Comparison of ENCODE assay signal across 1 cellular context in the genomic region with DNA sequence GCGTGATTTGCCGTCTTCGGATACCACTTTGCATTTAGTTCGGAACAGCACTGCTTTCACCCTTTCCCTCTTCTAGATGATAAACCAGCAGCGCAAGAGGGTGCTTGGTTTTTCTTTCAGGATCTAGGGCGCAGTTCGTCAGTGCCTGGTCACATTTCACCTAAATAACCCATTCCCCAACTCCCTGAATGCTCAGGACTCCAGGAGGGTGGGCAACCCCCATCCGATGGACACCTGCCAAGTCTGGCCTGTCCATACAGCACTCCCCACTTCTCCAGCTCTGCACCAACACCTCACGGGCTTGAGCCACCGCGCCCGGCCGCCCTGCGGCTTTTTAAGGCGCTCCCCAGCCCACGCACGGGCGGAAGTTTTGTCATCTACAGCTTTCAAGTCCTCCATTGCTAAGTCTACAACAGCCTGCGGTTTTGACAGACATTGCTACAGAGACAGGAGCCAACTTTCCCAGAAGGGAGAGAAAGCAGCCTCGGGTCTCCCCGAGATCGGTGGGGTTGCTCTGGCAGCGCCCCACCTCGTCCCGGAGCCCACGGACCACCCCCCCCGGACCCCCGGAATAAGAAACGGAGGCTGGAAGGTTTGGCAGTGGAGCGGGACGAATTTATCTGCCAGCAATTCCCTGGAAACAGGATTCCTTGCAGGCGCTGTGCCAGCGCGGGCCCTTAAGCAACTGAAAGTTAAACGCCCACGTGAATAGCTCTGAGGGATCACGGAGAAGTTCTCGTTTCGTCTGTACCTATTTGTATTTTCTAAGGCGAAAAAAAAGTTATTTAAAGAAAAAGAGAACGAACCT.
A peak's percentile ranks its signal among the peaks of the same experiment; 100 is the strongest.
TF ChIP-seq lines count a peak whose summit lies in the region.

No MANE protein-coding gene starts in this region.

TF ChIP-seq in GM12878, 131 proteins besides CTCF, POLR2A, EP300 and RAD21 (continued from another document):
- TF ChIP-seq, protein P1, sequence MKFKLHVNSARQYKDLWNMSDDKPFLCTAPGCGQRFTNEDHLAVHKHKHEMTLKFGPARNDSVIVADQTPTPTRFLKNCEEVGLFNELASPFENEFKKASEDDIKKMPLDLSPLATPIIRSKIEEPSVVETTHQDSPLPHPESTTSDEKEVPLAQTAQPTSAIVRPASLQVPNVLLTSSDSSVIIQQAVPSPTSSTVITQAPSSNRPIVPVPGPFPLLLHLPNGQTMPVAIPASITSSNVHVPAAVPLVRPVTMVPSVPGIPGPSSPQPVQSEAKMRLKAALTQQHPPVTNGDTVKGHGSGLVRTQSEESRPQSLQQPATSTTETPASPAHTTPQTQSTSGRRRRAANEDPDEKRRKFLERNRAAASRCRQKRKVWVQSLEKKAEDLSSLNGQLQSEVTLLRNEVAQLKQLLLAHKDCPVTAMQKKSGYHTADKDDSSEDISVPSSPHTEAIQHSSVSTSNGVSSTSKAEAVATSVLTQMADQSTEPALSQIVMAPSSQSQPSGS (IDR thresholded peaks at IDR 0.05; ENCODE audit: low read length) = 0 out of 2 replicates have a peak, but pooled peaks have one; percentile 22
- TF ChIP-seq FOXK2 (IDR thresholded peaks at IDR 0.05) = no peak
- TF ChIP-seq MTA3 (IDR thresholded peaks at IDR 0.05; ENCODE audit: borderline replicate concordance, low read length) = 0 out of 2 replicates have a peak, but pooled peaks have one; percentile 36
- TF ChIP-seq WRNIP1 (IDR thresholded peaks at IDR 0.05; ENCODE audit: borderline replicate concordance, low read depth, low read length) = no peak
- TF ChIP-seq, protein P2, sequence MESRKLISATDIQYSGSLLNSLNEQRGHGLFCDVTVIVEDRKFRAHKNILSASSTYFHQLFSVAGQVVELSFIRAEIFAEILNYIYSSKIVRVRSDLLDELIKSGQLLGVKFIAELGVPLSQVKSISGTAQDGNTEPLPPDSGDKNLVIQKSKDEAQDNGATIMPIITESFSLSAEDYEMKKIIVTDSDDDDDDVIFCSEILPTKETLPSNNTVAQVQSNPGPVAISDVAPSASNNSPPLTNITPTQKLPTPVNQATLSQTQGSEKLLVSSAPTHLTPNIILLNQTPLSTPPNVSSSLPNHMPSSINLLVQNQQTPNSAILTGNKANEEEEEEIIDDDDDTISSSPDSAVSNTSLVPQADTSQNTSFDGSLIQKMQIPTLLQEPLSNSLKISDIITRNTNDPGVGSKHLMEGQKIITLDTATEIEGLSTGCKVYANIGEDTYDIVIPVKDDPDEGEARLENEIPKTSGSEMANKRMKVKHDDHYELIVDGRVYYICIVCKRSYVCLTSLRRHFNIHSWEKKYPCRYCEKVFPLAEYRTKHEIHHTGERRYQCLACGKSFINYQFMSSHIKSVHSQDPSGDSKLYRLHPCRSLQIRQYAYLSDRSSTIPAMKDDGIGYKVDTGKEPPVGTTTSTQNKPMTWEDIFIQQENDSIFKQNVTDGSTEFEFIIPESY (IDR thresholded peaks at IDR 0.05) = no peak
- peak; percentile 25 to 29; a peak in 1 of 4 replicates for TF ChIP-seq IKZF2 (IDR thresholded peaks at IDR 0.05)
- TF ChIP-seq NFIC (IDR thresholded peaks at IDR 0.05; ENCODE audit: low read depth, low read length) = peak; percentile 52; the same call in 1 of the 2 replicates
- no peak for TF ChIP-seq FOS (IDR thresholded peaks at IDR 0.05; ENCODE audit: borderline replicate concordance, extremely low read depth, insufficient read length)
- TF ChIP-seq TCF3 (IDR thresholded peaks at IDR 0.05; ENCODE audit: borderline replicate concordance, insufficient read depth, low read depth, low read length) = no peak
- peak; percentile 46; the same call in 1 of the 2 replicates for TF ChIP-seq CREB1 (IDR thresholded peaks at IDR 0.05; ENCODE audit: low read depth)
- peak; percentile 86 for TF ChIP-seq CBFB (IDR thresholded peaks at IDR 0.05; ENCODE audit: low read depth)
- TF ChIP-seq ATF7 (IDR thresholded peaks at IDR 0.05; ENCODE audit: low read depth) = peak; percentile 37
- TF ChIP-seq KDM1A (IDR thresholded peaks at IDR 0.05; ENCODE audit: borderline replicate concordance) = no peak
- TF ChIP-seq, protein P3, sequence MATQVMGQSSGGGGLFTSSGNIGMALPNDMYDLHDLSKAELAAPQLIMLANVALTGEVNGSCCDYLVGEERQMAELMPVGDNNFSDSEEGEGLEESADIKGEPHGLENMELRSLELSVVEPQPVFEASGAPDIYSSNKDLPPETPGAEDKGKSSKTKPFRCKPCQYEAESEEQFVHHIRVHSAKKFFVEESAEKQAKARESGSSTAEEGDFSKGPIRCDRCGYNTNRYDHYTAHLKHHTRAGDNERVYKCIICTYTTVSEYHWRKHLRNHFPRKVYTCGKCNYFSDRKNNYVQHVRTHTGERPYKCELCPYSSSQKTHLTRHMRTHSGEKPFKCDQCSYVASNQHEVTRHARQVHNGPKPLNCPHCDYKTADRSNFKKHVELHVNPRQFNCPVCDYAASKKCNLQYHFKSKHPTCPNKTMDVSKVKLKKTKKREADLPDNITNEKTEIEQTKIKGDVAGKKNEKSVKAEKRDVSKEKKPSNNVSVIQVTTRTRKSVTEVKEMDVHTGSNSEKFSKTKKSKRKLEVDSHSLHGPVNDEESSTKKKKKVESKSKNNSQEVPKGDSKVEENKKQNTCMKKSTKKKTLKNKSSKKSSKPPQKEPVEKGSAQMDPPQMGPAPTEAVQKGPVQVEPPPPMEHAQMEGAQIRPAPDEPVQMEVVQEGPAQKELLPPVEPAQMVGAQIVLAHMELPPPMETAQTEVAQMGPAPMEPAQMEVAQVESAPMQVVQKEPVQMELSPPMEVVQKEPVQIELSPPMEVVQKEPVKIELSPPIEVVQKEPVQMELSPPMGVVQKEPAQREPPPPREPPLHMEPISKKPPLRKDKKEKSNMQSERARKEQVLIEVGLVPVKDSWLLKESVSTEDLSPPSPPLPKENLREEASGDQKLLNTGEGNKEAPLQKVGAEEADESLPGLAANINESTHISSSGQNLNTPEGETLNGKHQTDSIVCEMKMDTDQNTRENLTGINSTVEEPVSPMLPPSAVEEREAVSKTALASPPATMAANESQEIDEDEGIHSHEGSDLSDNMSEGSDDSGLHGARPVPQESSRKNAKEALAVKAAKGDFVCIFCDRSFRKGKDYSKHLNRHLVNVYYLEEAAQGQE (IDR thresholded peaks at IDR 0.05; ENCODE audit: low read depth, low read length) = no peak
- TF ChIP-seq IKZF1 (conservative IDR thresholded peaks at IDR 0.05) = 0 out of 2 replicates have a peak, but pooled peaks have one; percentile 30
- TF ChIP-seq, protein P4, sequence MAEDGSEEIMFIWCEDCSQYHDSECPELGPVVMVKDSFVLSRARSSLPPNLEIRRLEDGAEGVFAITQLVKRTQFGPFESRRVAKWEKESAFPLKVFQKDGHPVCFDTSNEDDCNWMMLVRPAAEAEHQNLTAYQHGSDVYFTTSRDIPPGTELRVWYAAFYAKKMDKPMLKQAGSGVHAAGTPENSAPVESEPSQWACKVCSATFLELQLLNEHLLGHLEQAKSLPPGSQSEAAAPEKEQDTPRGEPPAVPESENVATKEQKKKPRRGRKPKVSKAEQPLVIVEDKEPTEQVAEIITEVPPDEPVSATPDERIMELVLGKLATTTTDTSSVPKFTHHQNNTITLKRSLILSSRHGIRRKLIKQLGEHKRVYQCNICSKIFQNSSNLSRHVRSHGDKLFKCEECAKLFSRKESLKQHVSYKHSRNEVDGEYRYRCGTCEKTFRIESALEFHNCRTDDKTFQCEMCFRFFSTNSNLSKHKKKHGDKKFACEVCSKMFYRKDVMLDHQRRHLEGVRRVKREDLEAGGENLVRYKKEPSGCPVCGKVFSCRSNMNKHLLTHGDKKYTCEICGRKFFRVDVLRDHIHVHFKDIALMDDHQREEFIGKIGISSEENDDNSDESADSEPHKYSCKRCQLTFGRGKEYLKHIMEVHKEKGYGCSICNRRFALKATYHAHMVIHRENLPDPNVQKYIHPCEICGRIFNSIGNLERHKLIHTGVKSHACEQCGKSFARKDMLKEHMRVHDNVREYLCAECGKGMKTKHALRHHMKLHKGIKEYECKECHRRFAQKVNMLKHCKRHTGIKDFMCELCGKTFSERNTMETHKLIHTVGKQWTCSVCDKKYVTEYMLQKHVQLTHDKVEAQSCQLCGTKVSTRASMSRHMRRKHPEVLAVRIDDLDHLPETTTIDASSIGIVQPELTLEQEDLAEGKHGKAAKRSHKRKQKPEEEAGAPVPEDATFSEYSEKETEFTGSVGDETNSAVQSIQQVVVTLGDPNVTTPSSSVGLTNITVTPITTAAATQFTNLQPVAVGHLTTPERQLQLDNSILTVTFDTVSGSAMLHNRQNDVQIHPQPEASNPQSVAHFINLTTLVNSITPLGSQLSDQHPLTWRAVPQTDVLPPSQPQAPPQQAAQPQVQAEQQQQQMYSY (CRISPR knock-in tag; IDR thresholded peaks at IDR 0.05) = no peak
- peak; percentile 31; the same call in 1 of the 2 replicates for TF ChIP-seq BCL11A (IDR thresholded peaks at IDR 0.05; ENCODE audit: low read depth, low read length)
- TF ChIP-seq, protein P5, sequence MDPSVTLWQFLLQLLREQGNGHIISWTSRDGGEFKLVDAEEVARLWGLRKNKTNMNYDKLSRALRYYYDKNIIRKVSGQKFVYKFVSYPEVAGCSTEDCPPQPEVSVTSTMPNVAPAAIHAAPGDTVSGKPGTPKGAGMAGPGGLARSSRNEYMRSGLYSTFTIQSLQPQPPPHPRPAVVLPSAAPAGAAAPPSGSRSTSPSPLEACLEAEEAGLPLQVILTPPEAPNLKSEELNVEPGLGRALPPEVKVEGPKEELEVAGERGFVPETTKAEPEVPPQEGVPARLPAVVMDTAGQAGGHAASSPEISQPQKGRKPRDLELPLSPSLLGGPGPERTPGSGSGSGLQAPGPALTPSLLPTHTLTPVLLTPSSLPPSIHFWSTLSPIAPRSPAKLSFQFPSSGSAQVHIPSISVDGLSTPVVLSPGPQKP (IDR thresholded peaks at IDR 0.05; ENCODE audit: low read depth, low read length) = no peak
- TF ChIP-seq SPI1 (IDR thresholded peaks at IDR 0.05; ENCODE audit: borderline replicate concordance, insufficient read depth, low read depth, low read length) = no peak
- no peak for TF ChIP-seq ZNF384 (IDR thresholded peaks at IDR 0.05; ENCODE audit: borderline replicate concordance, low read depth, low read length)
- TF ChIP-seq CREM (IDR thresholded peaks at IDR 0.05; ENCODE audit: low read depth) = peak; percentile 63
- TF ChIP-seq FOXM1 (IDR thresholded peaks at IDR 0.05; ENCODE audit: low read depth, low read length) = no peak
- no peak for TF ChIP-seq BACH1 (IDR thresholded peaks at IDR 0.05; ENCODE audit: borderline replicate concordance)
